Comparison of ENCODE assay signal across 16 cellular contexts in the genomic region with DNA sequence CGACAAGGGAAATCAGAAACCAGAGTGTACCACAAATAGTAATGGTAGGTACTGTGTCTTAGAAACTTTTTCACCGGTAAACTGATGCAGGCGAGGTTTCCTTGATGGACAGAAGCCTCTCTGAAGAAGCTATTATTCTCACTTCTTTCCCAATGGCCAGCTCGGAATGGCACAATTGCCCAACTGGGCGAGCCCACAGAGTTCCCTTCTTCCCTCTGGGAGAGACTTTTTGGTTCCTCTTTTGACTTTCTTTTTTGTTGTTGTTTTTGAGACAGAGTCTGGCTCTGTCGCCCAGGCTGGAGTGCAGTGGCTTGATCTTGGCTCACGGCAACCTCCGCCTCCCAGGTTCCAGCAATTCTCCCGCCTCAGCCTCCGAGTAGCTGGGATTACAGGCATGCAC. TPM values are rescaled to one million over a fixed set of nuclear protein-coding genes. Genes with fewer than 3 reads are reported as not detected.
A peak's percentile ranks its signal among the peaks of the same experiment; 100 is the strongest.
DNase-seq lines count a peak whose midpoint lies in the region; ATAC-seq and TF ChIP-seq lines count a peak whose summit lies in the region.
"Had no signal": no experiment of that assay in that cellular context is flagged by ENCODE, and none has a peak within 500 bp of the region (broad histone marks: within the 10 kb centered on the region; RNA-seq: fewer than 3 reads in every experiment).

No MANE protein-coding gene starts in this region.

- peaks cover 0 to 65% (median 0%) of the 10 kb centered on the region in 9 donors for H3K36me3 ChIP-seq in heart right ventricle

- H3K27ac ChIP-seq in heart right ventricle, result peak overlapping the region in 2 of 10 donors; percentile 7 to 78

- TF ChIP-seq POLR2A in erythroblast (IDR thresholded peaks at IDR 0.05; ENCODE audit: low read length), result no peak

- H3K4me1 ChIP-seq in heart right ventricle, result peaks cover 0 to 50% (median 8%) of the 10 kb centered on the region in 9 donors

- H3K9me3 ChIP-seq in heart right ventricle, result no peaks in the 10 kb centered on the region
- H3K9me3 ChIP-seq: heart left ventricle had no signal

- intact Hi-C loops in heart right ventricle (cut with DNase I), result no loop called here
- intact Hi-C loops in sciatic nerve (cut with DNase I), result no loop called here

- H3K27me3 ChIP-seq in heart right ventricle, result no peaks in the 10 kb centered on the region
- H3K27me3 ChIP-seq: heart left ventricle had no signal

- H3K9me3 Mint-ChIP-seq in activated T-helper 17 cell treated with anti-CD3 and anti-CD28 coated beads, Interleukin-2, amount 50 U/mL, for 72 hours, result no peaks in the 10 kb centered on the region
- H3K9me3 Mint-ChIP-seq: activated CD4-positive, alpha-beta T cell treated with anti-CD3 and anti-CD28 coated beads, Interleukin-2, amount 10 ng/mL, durations not matched to agents 7 days and 5 days; activated naive CD8-positive, alpha-beta T cell treated with anti-CD3 and anti-CD28 coated beads for 36 hours had no signal

- no peaks in the 10 kb centered on the region for H3K4me1 Mint-ChIP-seq in activated T-helper 17 cell treated with anti-CD3 and anti-CD28 coated beads, Interleukin-2, amount 50 U/mL, for 72 hours
- H3K4me1 Mint-ChIP-seq: activated CD4-positive, alpha-beta T cell treated with anti-CD3 and anti-CD28 coated beads, Interleukin-2, amount 10 ng/mL, durations not matched to agents 7 days and 5 days had no signal

- 83 to 86% methylated on average over 10 of the region's 10 CpGs for WGBS in heart right ventricle, 2 donors

- no peak overlapping the region for H3K4me3 ChIP-seq in heart right ventricle
- H3K4me3 ChIP-seq: heart left ventricle had no signal

- no peak for TF ChIP-seq CTCF in heart right ventricle (IDR thresholded peaks at IDR 0.05)

- H3K27me3 Mint-ChIP-seq in activated T-helper 17 cell treated with anti-CD3 and anti-CD28 coated beads, Interleukin-2, amount 50 U/mL, for 72 hours, result no peaks in the 10 kb centered on the region
- H3K27me3 Mint-ChIP-seq: activated CD4-positive, alpha-beta T cell treated with anti-CD3 and anti-CD28 coated beads, Interleukin-2, amount 10 ng/mL, durations not matched to agents 7 days and 5 days; activated naive CD8-positive, alpha-beta T cell treated with anti-CD3 and anti-CD28 coated beads for 36 hours had no signal

- H3K4me3 Mint-ChIP-seq in activated T-helper 17 cell treated with anti-CD3 and anti-CD28 coated beads, Interleukin-2, amount 50 U/mL, for 72 hours, result no peak overlapping the region
- H3K4me3 Mint-ChIP-seq: activated CD4-positive, alpha-beta T cell treated with anti-CD3 and anti-CD28 coated beads, Interleukin-2, amount 10 ng/mL, durations not matched to agents 7 days and 5 days; activated naive CD8-positive, alpha-beta T cell treated with anti-CD3 and anti-CD28 coated beads for 36 hours had no signal

- peak; percentile 93 for DNase-seq in CD1c-positive myeloid dendritic cell (ENCODE audit: extremely low spot score)
- peak; percentile 52 for DNase-seq in NOMO-1 treated with DMSO at 0.1 percent for 48 hours (lab: John Stamatoyannopoulos, UW; ENCODE audit: unreplicated experiment)
- DNase-seq in heart right ventricle, result no peak
- DNase-seq in sciatic nerve (ENCODE audit: low spot score), result no peak
- DNase-seq in erythroblast (lab: John Stamatoyannopoulos, UW), result no peak
- DNase-seq: activated CD4-positive, alpha-beta T cell treated with anti-CD3 and anti-CD28 coated beads, Interleukin-2, amount 10 ng/mL, durations not matched to agents 7 days and 5 days; activated naive CD8-positive, alpha-beta T cell treated with anti-CD3 and anti-CD28 coated beads for 36 hours; heart left ventricle; NCI-H1417; NCI-H2107; NCI-H510A; NK-92 treated with Interleukin-12 subunit alpha and Interleukin-12 subunit beta, amount 100 ng/mL, for 24 hours; retina had no signal

- no peaks in the 10 kb centered on the region for H3K36me3 Mint-ChIP-seq in activated T-helper 17 cell treated with anti-CD3 and anti-CD28 coated beads, Interleukin-2, amount 50 U/mL, for 72 hours (ENCODE audit: low read depth)
- H3K36me3 Mint-ChIP-seq: activated naive CD8-positive, alpha-beta T cell treated with anti-CD3 and anti-CD28 coated beads for 36 hours had no signal

- no peak overlapping the region for H3K27ac Mint-ChIP-seq in activated T-helper 17 cell treated with anti-CD3 and anti-CD28 coated beads, Interleukin-2, amount 50 U/mL, for 72 hours
- H3K27ac Mint-ChIP-seq: activated CD4-positive, alpha-beta T cell treated with anti-CD3 and anti-CD28 coated beads, Interleukin-2, amount 10 ng/mL, durations not matched to agents 7 days and 5 days; activated naive CD8-positive, alpha-beta T cell treated with anti-CD3 and anti-CD28 coated beads for 36 hours had no signal

- peak in 5 of 8 donors; percentile 26 to 50 (median 43) for ATAC-seq in heart right ventricle
- peak; percentile 29 for ATAC-seq in sciatic nerve
- ATAC-seq in GM19035 (IDR thresholded peaks at IDR 0.05; ENCODE audit: unreplicated experiment), result no peak
- ATAC-seq in GM21360 (IDR thresholded peaks at IDR 0.05; ENCODE audit: unreplicated experiment), result no peak
- ATAC-seq in activated T-helper 17 cell treated with anti-CD3 and anti-CD28 coated beads, Interleukin-2, amount 50 U/mL, for 72 hours (replicated peaks), result no peak

RNA-seq across cellular contexts. Expression of a gene that starts 16.9 kb away (rescaled TPM):
- total RNA-seq in heart right ventricle (10 to 100 TPM in 1 of 10 donors, 1 to 10 TPM in 9; 4.1 to 16.4 (median 7.0) TPM), sciatic nerve (30.8 TPM)
- polyA plus RNA-seq in heart right ventricle, result 1 to 10 TPM; 1.6 to 3.9 TPM
- total RNA-seq in activated T-helper 17 cell treated with anti-CD3 and anti-CD28 coated beads, Interleukin-2, amount 50 U/mL, for 72 hours, result 1 to 10 TPM in 1 of 2 donors, under 1 TPM in 1; 0.52 to 1.6 TPM

RNA-seq across cellular contexts. Expression of a gene that starts 33.8 kb away (rescaled TPM):
- total RNA-seq in heart right ventricle (10 to 100 TPM in 7 of 10 donors, 1 to 10 TPM in 3; 7.6 to 18.8 (median 13.2) TPM), sciatic nerve (25.2 TPM)
- 10 to 100 TPM; 10.2 to 22.6 TPM for polyA plus RNA-seq in heart right ventricle
- total RNA-seq in activated T-helper 17 cell treated with anti-CD3 and anti-CD28 coated beads, Interleukin-2, amount 50 U/mL, for 72 hours, result 1 to 10 TPM; 2.5 to 5.7 TPM

RNA-seq across cellular contexts. Expression of a gene that starts 38.0 kb away (rescaled TPM):
- total RNA-seq in heart right ventricle (10 to 100 TPM; 54.0 to 87.8 (median 63.2) TPM), sciatic nerve (15.4 TPM)
- 100 to 1,000 TPM in 1 of 2 donors, 10 to 100 TPM in 1; 47.5 to 152 TPM for polyA plus RNA-seq in heart right ventricle
- total RNA-seq in activated T-helper 17 cell treated with anti-CD3 and anti-CD28 coated beads, Interleukin-2, amount 50 U/mL, for 72 hours, result 1 to 10 TPM; 2.4 to 6.1 TPM

RNA-seq across cellular contexts. Expression of a gene that starts 49.1 kb away (rescaled TPM):
- 10 to 100 TPM; 39.5 to 61.0 (median 50.6) TPM for total RNA-seq in heart right ventricle
- 10 to 100 TPM in 1 of 2 donors, 1 to 10 TPM in 1; 8.0 to 36.9 TPM for polyA plus RNA-seq in heart right ventricle
- total RNA-seq in sciatic nerve, result 83.6 TPM
- total RNA-seq in activated T-helper 17 cell treated with anti-CD3 and anti-CD28 coated beads, Interleukin-2, amount 50 U/mL, for 72 hours, result 10 to 100 TPM; 28.8 to 45.0 TPM

Comparison
In these comparisons a context has a peak if more than half of its experiments do, and no peak if none do; other contexts are left out.
1. DNase-seq: peak in CD1c-positive myeloid dendritic cell (single experiment) and NOMO-1 treated with DMSO at 0.1 percent for 48 hours (single experiment); none in heart right ventricle (0 of 2), sciatic nerve (single experiment) and erythroblast (0 of 2).
2. ATAC-seq: peak in heart right ventricle (5 of 8) and sciatic nerve (single experiment); none in GM19035 (single experiment), GM21360 (single experiment) and activated T-helper 17 cell treated with anti-CD3 and anti-CD28 coated beads, Interleukin-2, amount 50 U/mL, for 72 hours (single experiment).